ENCODE assay signal across 8 cellular contexts in genomic region chr11:22193348-22194051, GRCh38. TPM values are rescaled to one million over a fixed set of nuclear protein-coding genes. Genes with fewer than 3 reads are reported as not detected.
DNase-seq lines count a peak whose midpoint lies in the region; ATAC-seq lines count a peak whose summit lies in the region.

No MANE protein-coding gene starts in this region.

- H3K4me1 Mint-ChIP-seq in dendritic cell treated with granulocyte-macrophage colony-stimulating factor and Interleukin-4, amounts not matched to agents 40 ng/mL and 50 ng/mL, for 4 days (ENCODE audit: low read depth) = peaks cover 26% of the 10 kb centered on the region
- peaks cover 12% of the 10 kb centered on the region for H3K4me1 Mint-ChIP-seq in memory B cell

- H3K36me3 Mint-ChIP-seq in dendritic cell treated with granulocyte-macrophage colony-stimulating factor and Interleukin-4, amounts not matched to agents 40 ng/mL and 50 ng/mL, for 4 days (ENCODE audit: low read depth) = peaks cover 11% of the 10 kb centered on the region
- H3K36me3 Mint-ChIP-seq in memory B cell = no peaks in the 10 kb centered on the region

- H3K4me3 Mint-ChIP-seq in dendritic cell treated with granulocyte-macrophage colony-stimulating factor and Interleukin-4, amounts not matched to agents 40 ng/mL and 50 ng/mL, for 4 days = peak overlapping the region; percentile 98
- H3K4me3 Mint-ChIP-seq in memory B cell = peak overlapping the region; percentile 53

- H3K27ac Mint-ChIP-seq in dendritic cell treated with granulocyte-macrophage colony-stimulating factor and Interleukin-4, amounts not matched to agents 40 ng/mL and 50 ng/mL, for 4 days = peak overlapping the region; percentile 84
- no peak overlapping the region for H3K27ac Mint-ChIP-seq in memory B cell

- no peaks in the 10 kb centered on the region for H3K4me1 ChIP-seq in thymus (ENCODE audit: control insufficient read depth, insufficient read depth, low read length)

- H3K27me3 Mint-ChIP-seq in dendritic cell treated with granulocyte-macrophage colony-stimulating factor and Interleukin-4, amounts not matched to agents 40 ng/mL and 50 ng/mL, for 4 days = peaks cover 29% of the 10 kb centered on the region
- H3K27me3 Mint-ChIP-seq in memory B cell = peaks cover 15% of the 10 kb centered on the region

- H3K36me3 ChIP-seq in thymus (ENCODE audit: control insufficient read depth, insufficient read depth) = no peaks in the 10 kb centered on the region

- no peaks in the 10 kb centered on the region for H3K9me3 ChIP-seq in thymus (ENCODE audit: control insufficient read depth)

- peak overlapping the region; percentile 91 for H3K4me3 ChIP-seq in GM08714 (ENCODE audit: low read length)
- H3K4me3 ChIP-seq in thymus (ENCODE audit: low read length) = peak overlapping the region; percentile 36

- ATAC-seq in GM21529 (IDR thresholded peaks at IDR 0.05; ENCODE audit: unreplicated experiment) = peak; percentile 31
- no peak for ATAC-seq in memory B cell (ENCODE audit: low read depth)

- H3K27ac ChIP-seq in thymus (ENCODE audit: low read depth) = no peak overlapping the region

- no peaks in the 10 kb centered on the region for H3K9me3 Mint-ChIP-seq in dendritic cell treated with granulocyte-macrophage colony-stimulating factor and Interleukin-4, amounts not matched to agents 40 ng/mL and 50 ng/mL, for 4 days
- H3K9me3 Mint-ChIP-seq in memory B cell = no peaks in the 10 kb centered on the region

- 3% methylated on average over 39 of the region's 39 CpGs for WGBS in thymus

- intact Hi-C loops in dendritic cell treated with granulocyte-macrophage colony-stimulating factor and Interleukin-4, amounts not matched to agents 40 ng/mL and 50 ng/mL, for 4 days (cut with micrococcal nuclease) = no loop called here

- DNase-seq in NCI-H146 treated with DMSO at 0.1 percent for 48 hours (lab: John Stamatoyannopoulos, UW; ENCODE audit: unreplicated experiment) (peak; percentile 58), memory B cell (ENCODE audit: low spot score in 2 of 2) (no peak), H4 (ENCODE audit: low spot score) (no peak)
- DNase-seq in stimulated activated CD4-positive, alpha-beta T cell treated with anti-CD3 and anti-CD28 coated beads, Interleukin-1b, Interleukin-23, amount 100 ng/mL, for 48 hours = no peak

- peaks cover 5% of the 10 kb centered on the region for H3K27me3 ChIP-seq in thymus (ENCODE audit: control insufficient read depth, insufficient read depth)

RNA-seq across cellular contexts. Expression of gene ANO5, which starts 0.6 kb away (rescaled TPM):
- 0.78 TPM for polyA plus RNA-seq in thymus
- total RNA-seq in H4 (2014; rRNA removed; shearing (Covaris generic)) = 1.4 and 1.8 TPM in 2 replicates
